8 cellular contexts compared by ENCODE assay signal in the genomic region with DNA sequence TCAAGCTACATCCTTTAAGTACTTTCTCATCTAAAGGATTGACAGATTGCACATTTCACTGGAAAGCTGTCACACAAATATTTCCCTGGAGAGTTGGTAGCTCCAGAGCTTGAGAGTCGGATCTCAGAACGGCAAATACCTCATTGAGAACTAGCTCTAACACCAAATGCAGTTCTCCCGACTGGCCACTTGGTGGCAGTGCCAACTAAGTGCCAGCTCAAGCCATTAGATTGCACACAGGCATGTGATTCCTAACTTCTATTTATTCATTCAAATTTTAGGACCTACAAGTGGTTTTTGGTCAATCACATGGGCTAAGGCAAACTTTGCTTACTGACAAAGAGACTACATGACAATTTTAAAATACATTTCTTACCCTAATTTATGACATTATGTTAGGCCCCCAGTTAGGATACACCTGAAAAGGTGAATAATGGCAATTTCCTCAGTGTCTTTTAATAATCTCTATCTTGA. TPM values are rescaled to one million over a fixed set of nuclear protein-coding genes. Genes with fewer than 3 reads are reported as not detected.
A peak's percentile ranks its signal among the peaks of the same experiment; 100 is the strongest.
DNase-seq lines count a peak whose midpoint lies in the region; TF ChIP-seq lines count a peak whose summit lies in the region.

No MANE protein-coding gene starts in this region.

- in situ Hi-C loops in astrocyte of the cerebellum (cut with HindIII; ENCODE audit: low sequenced_read_pairs), result no loop called here

- H3K27ac ChIP-seq in spleen, result no peak overlapping the region

- H3K9me3 ChIP-seq in Loucy (ENCODE audit: insufficient read depth, low read depth, low read length), result no peaks in the 10 kb centered on the region
- H3K9me3 ChIP-seq in spleen, result no peaks in the 10 kb centered on the region

- TF ChIP-seq CTCF in Loucy (conservative IDR thresholded peaks at IDR 0.05; ENCODE audit: low read length) (peak; percentile 99), astrocyte of the cerebellum (IDR thresholded peaks at IDR 0.05; ENCODE audit: low read depth, low read length, missing control alignments) (peak; percentile 96), spleen (IDR thresholded peaks at IDR 0.05 in 8 of 11, conservative IDR thresholded peaks at IDR 0.05 in 3 of 11) (peak; percentile 15 to 87 (median 80))

- H3K9ac ChIP-seq in Loucy (ENCODE audit: low read depth, low read length, poor library complexity, severe bottlenecking), result no peak overlapping the region

- POLR2A ChIA-PET in HEK293T (lab: Yijun Ruan, JAX), result no interaction called here

- peak; percentile 8 to 11 for DNase-seq in activated CD4-positive, alpha-beta T cell treated with anti-CD3 and anti-CD28 coated beads for 24 hours (ENCODE audit: low read depth in 2 of 2)
- DNase-seq in activated CD4-positive, alpha-beta T cell treated with anti-CD3 and anti-CD28 coated beads for 1 hour, result no peak
- DNase-seq in HEK293T (ENCODE audit: extremely low spot score), result peak; percentile 68
- peak; percentile 47 for DNase-seq in RPMI8226
- peak; percentile 27 for DNase-seq in astrocyte of the cerebellum (ENCODE audit: low read depth)
- DNase-seq in hypothalamus (lab: John Stamatoyannopoulos, UW), result peak in 31 of 51 donors; percentile 1 to 68 (median 26)
- no peak for DNase-seq in spleen

- 0 out of 2 replicates have a peak overlapping the region, but pooled peaks have one; percentile 18 for H2AFZ ChIP-seq in Loucy (ENCODE audit: low read length)

- no peaks in the 10 kb centered on the region for H3K9me2 ChIP-seq in Loucy (replicated peaks; ENCODE audit: low read depth, low read length)

- H3K27me3 ChIP-seq in Loucy (ENCODE audit: insufficient read depth, low read length, poor library complexity, severe bottlenecking), result no peaks in the 10 kb centered on the region
- peaks cover 0 to 32% (median 0%) of the 10 kb centered on the region in 7 donors for H3K27me3 ChIP-seq in spleen (replicated peaks in 1 of 7)

- H3K4me1 ChIP-seq in Loucy (ENCODE audit: insufficient read depth, low read length, poor library complexity, severe bottlenecking) (no peaks in the 10 kb centered on the region), spleen (no peaks in the 10 kb centered on the region)

- no peaks in the 10 kb centered on the region for H3K79me2 ChIP-seq in Loucy (ENCODE audit: insufficient read depth, low read length)

- H3K4me2 ChIP-seq in Loucy (ENCODE audit: low read depth, low read length, poor library complexity, severe bottlenecking), result no peak overlapping the region

- TF ChIP-seq POLR2A in spleen (IDR thresholded peaks at IDR 0.05), result no peak

- 0 to 6% (median 2%) methylated on average over 3 of the region's 3 CpGs for WGBS in spleen, 5 donors

- H4K20me1 ChIP-seq in Loucy (ENCODE audit: insufficient read depth, low read length, poor library complexity, severe bottlenecking), result no peaks in the 10 kb centered on the region

- CTCF ChIA-PET in HEK293T (lab: Yijun Ruan, JAX), result interaction anchor here (0.6 to 1.7 kb wide), 13 partner anchors 12 to 1041 kb away, joined by 3 to 17 read pairs (median 4); no protein-coding TSS in a partner anchor

- no peaks in the 10 kb centered on the region for H3K36me3 ChIP-seq in Loucy (ENCODE audit: insufficient read depth, low read length)
- no peaks in the 10 kb centered on the region for H3K36me3 ChIP-seq in spleen

- no peaks in the 10 kb centered on the region for H3F3A ChIP-seq in Loucy (ENCODE audit: low read depth)

- intact Hi-C loops in spleen (cut with DNase I; ENCODE audit: low total_unique reads), result no loop called here

- H3K4me3 ChIP-seq in Loucy (ENCODE audit: low read length, poor library complexity, severe bottlenecking) (no peak overlapping the region), astrocyte of the cerebellum (ENCODE audit: low read depth, low read length) (no peak overlapping the region), spleen (no peak overlapping the region)

TF ChIP-seq in HEK293T, 16 proteins besides CTCF, POLR2A, EP300 and RAD21:
- TF ChIP-seq LEF1 (IDR thresholded peaks at IDR 0.05; ENCODE audit: borderline replicate concordance), result no peak
- TF ChIP-seq ELF4 (IDR thresholded peaks at IDR 0.05), result no peak
- no peak for TF ChIP-seq CTBP1 (IDR thresholded peaks at IDR 0.05; ENCODE audit: borderline replicate concordance)
- no peak for TF ChIP-seq ZNF384 (IDR thresholded peaks at IDR 0.05)
- TF ChIP-seq FOXK2 (IDR thresholded peaks at IDR 0.05), result no peak

RNA-seq across cellular contexts. Expression of a gene that starts 7.9 kb away (rescaled TPM):
- not detected for total RNA-seq in spleen
- polyA plus RNA-seq in spleen, result not detected

Comparison
In these comparisons a context has a peak if more than half of its experiments do, and no peak if none do; other contexts are left out.
1. DNase-seq: peak in activated CD4-positive, alpha-beta T cell treated with anti-CD3 and anti-CD28 coated beads for 24 hours (2 of 2), HEK293T (single experiment), RPMI8226 (single experiment), astrocyte of the cerebellum (single experiment) and hypothalamus (31 of 51); none in activated CD4-positive, alpha-beta T cell treated with anti-CD3 and anti-CD28 coated beads for 1 hour (single experiment) and spleen (single experiment).
2. Peak in every context shown above with its lines, with median percentiles within 50 percentile points of each other: CTCF ChIP-seq.